In the genomic region with DNA sequence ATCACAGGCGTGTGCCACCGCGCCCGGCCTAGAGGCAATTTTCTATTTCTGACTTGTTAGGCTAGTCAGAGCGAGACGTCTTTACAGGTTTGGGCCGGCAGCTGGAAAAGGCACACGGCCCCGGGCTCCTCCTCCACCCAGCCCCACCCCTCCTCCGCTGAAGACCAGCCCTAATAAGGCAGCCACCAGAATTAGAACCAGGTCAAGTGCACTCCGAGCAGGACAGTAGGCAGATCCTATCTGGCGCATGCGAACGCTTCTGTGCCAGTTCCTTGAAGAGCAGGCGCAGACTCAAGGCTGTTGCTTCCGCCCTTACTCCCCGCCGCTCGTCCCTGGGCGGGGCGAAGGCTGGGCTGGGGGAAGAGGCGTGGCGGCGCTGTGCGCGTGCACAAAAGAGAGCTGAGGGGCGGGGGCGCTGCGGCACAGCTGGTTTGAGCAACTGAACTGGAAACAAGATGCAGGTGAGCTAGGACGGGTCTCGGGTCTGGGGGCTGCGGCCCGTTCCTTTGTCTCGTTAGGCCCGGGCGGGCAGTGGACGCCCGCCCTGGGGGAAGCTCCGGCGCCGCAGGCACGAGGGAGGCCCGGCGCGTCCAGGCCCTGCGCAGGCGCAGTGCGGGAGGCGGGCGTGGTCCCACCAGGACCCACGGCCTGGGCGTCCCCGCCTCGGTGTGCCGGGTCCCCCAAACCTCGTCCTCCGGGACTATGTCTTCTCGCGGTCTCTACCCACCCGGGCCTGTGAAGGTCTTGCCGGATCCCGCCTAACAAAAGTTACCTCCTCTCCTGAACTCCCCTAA, we compare ENCODE assay signal across 1 cellular context.
TF ChIP-seq lines count a peak whose summit lies in the region.

A gene (plus strand): TSS at position 381 of the 794 bp plus-strand sequence. CDS start 75 bp downstream, at position 456.

TF ChIP-seq in HEK293, 187 proteins besides CTCF, POLR2A, EP300 and RAD21 (continued from another document):
- TF ChIP-seq, protein P1, sequence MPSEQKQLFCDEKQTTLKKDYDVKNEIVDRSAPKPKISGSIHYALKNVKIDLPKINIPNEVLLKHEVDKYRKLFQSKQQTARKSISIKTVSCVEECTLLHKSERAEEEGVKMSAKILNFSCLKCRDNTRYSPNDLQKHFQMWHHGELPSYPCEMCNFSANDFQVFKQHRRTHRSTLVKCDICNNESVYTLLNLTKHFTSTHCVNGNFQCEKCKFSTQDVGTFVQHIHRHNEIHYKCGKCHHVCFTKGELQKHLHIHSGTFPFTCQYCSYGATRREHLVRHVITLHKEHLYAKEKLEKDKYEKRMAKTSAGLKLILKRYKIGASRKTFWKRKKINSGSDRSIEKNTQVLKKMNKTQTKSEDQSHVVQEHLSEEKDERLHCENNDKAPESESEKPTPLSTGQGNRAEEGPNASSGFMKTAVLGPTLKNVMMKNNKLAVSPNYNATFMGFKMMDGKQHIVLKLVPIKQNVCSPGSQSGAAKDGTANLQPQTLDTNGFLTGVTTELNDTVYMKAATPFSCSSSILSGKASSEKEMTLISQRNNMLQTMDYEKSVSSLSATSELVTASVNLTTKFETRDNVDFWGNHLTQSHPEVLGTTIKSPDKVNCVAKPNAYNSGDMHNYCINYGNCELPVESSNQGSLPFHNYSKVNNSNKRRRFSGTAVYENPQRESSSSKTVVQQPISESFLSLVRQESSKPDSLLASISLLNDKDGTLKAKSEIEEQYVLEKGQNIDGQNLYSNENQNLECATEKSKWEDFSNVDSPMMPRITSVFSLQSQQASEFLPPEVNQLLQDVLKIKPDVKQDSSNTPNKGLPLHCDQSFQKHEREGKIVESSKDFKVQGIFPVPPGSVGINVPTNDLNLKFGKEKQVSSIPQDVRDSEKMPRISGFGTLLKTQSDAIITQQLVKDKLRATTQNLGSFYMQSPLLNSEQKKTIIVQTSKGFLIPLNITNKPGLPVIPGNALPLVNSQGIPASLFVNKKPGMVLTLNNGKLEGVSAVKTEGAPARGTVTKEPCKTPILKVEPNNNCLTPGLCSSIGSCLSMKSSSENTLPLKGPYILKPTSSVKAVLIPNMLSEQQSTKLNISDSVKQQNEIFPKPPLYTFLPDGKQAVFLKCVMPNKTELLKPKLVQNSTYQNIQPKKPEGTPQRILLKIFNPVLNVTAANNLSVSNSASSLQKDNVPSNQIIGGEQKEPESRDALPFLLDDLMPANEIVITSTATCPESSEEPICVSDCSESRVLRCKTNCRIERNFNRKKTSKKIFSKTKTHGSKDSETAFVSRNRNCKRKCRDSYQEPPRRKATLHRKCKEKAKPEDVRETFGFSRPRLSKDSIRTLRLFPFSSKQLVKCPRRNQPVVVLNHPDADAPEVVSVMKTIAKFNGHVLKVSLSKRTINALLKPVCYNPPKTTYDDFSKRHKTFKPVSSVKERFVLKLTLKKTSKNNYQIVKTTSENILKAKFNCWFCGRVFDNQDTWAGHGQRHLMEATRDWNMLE (tag by site-specific recombination; conservative IDR thresholded peaks at IDR 0.05; ENCODE audit: low read depth), result peak; percentile 43; the same call in 1 of the 2 replicates
- peak; percentile 82 for TF ChIP-seq ZBTB20 (tag by site-specific recombination; IDR thresholded peaks at IDR 0.05)
- no peak for TF ChIP-seq ZNF37A (tag by site-specific recombination; IDR thresholded peaks at IDR 0.05)
- TF ChIP-seq SP3 (tag by site-specific recombination; IDR thresholded peaks at IDR 0.05), result peak; percentile 98
- no peak for TF ChIP-seq ZFP3 (tag by site-specific recombination; IDR thresholded peaks at IDR 0.05; ENCODE audit: low read depth)
- TF ChIP-seq ZNF571 (tag by site-specific recombination; IDR thresholded peaks at IDR 0.05), result no peak
- peak; percentile 50; the same call in 1 of the 2 replicates for TF ChIP-seq ZNF600 (tag by site-specific recombination; IDR thresholded peaks at IDR 0.05)
- TF ChIP-seq, protein P2, sequence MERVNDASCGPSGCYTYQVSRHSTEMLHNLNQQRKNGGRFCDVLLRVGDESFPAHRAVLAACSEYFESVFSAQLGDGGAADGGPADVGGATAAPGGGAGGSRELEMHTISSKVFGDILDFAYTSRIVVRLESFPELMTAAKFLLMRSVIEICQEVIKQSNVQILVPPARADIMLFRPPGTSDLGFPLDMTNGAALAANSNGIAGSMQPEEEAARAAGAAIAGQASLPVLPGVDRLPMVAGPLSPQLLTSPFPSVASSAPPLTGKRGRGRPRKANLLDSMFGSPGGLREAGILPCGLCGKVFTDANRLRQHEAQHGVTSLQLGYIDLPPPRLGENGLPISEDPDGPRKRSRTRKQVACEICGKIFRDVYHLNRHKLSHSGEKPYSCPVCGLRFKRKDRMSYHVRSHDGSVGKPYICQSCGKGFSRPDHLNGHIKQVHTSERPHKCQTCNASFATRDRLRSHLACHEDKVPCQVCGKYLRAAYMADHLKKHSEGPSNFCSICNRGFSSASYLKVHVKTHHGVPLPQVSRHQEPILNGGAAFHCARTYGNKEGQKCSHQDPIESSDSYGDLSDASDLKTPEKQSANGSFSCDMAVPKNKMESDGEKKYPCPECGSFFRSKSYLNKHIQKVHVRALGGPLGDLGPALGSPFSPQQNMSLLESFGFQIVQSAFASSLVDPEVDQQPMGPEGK (tag by site-specific recombination; IDR thresholded peaks at IDR 0.05), result peak; percentile 75; the same call in 1 of the 2 replicates
- TF ChIP-seq ZNF76 (tag by site-specific recombination; IDR thresholded peaks at IDR 0.05; ENCODE audit: borderline replicate concordance, low read depth), result peak; percentile 41; the same call in 1 of the 2 replicates
- TF ChIP-seq ZNF555 (tag by site-specific recombination; conservative IDR thresholded peaks at IDR 0.05), result no peak
- peak; percentile 95 for TF ChIP-seq KLF9 (tag by site-specific recombination; IDR thresholded peaks at IDR 0.05; ENCODE audit: low read depth)
- peak; percentile 37; the same call in 1 of the 2 replicates for TF ChIP-seq GLIS2 (tag by site-specific recombination; IDR thresholded peaks at IDR 0.05)
- peak; percentile 68; the same call in 1 of the 2 replicates for TF ChIP-seq KLF10 (tag by site-specific recombination; IDR thresholded peaks at IDR 0.05)
- TF ChIP-seq, protein P3, sequence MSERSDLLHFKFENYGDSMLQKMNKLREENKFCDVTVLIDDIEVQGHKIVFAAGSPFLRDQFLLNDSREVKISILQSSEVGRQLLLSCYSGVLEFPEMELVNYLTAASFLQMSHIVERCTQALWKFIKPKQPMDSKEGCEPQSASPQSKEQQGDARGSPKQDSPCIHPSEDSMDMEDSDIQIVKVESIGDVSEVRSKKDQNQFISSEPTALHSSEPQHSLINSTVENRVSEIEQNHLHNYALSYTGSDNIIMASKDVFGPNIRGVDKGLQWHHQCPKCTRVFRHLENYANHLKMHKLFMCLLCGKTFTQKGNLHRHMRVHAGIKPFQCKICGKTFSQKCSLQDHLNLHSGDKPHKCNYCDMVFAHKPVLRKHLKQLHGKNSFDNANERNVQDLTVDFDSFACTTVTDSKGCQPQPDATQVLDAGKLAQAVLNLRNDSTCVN (tag by site-specific recombination; optimal IDR thresholded peaks at IDR 0.05), result peak; percentile 93
- TF ChIP-seq, protein P4, sequence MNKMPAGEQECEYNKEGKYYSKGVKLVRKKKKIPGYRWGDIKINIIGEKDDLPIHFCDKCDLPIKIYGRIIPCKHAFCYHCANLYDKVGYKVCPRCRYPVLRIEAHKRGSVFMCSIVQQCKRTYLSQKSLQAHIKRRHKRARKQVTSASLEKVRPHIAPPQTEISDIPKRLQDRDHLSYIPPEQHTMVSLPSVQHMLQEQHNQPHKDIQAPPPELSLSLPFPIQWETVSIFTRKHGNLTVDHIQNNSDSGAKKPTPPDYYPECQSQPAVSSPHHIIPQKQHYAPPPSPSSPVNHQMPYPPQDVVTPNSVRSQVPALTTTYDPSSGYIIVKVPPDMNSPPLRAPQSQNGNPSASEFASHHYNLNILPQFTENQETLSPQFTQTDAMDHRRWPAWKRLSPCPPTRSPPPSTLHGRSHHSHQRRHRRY (tag by site-specific recombination; IDR thresholded peaks at IDR 0.05), result no peak
